Comparison of ENCODE assay signal across 8 cellular contexts in genomic region chr9:97982191-97982718, GRCh38. TPM values are rescaled to one million over a fixed set of nuclear protein-coding genes. Genes with fewer than 3 reads are reported as not detected.
A peak's percentile ranks its signal among the peaks of the same experiment; 100 is the strongest.
DNase-seq lines count a peak whose midpoint lies in the region; ATAC-seq and TF ChIP-seq lines count a peak whose summit lies in the region.

No MANE protein-coding gene starts in this region.

- H3K27ac ChIP-seq in gastrocnemius medialis: peak overlapping the region; percentile 93 to 99 (median 96)

- in situ Hi-C loops in gastrocnemius medialis (cut with MboI; ENCODE audit: low sequenced_read_pairs in 4 of 4): loop anchor here in 3 of 4 donors (10.0 kb wide), 1 partner anchor 53 kb away; no protein-coding TSS in a partner anchor

- H3K9me3 ChIP-seq in gastrocnemius medialis: no peaks in the 10 kb centered on the region

- intact Hi-C loops in gastrocnemius medialis (cut with DNase I; ENCODE audit: low total_unique reads): loop anchor here (5.0 to 10.0 kb wide), 4 partner anchors 275 to 1833 kb away; partner anchors contain the start of genes ANKS6, NCBP1, TBC1D2 and TSTD2

- peaks cover 41 to 49% of the 10 kb centered on the region in 2 donors for H3K4me1 ChIP-seq in gastrocnemius medialis

- no peak for ATAC-seq in gastrocnemius medialis
- no peak for ATAC-seq in GM19328 (IDR thresholded peaks at IDR 0.05; ENCODE audit: unreplicated experiment)
- no peak for ATAC-seq in GM21786 (IDR thresholded peaks at IDR 0.05; ENCODE audit: unreplicated experiment)

- TF ChIP-seq CTCF in fibroblast of pulmonary artery (IDR thresholded peaks at IDR 0.05; ENCODE audit: low read length, missing control alignments) (no peak), gastrocnemius medialis (IDR thresholded peaks at IDR 0.05 in 4 of 5, conservative IDR thresholded peaks at IDR 0.05 in 1 of 5) (no peak)

- peaks cover 58% of the 10 kb centered on the region for H3K27me3 ChIP-seq in H7 (ENCODE audit: control insufficient read depth, insufficient read depth, low read length)
- no peaks in the 10 kb centered on the region for H3K27me3 ChIP-seq in gastrocnemius medialis

- no peak for TF ChIP-seq POLR2A in gastrocnemius medialis (IDR thresholded peaks at IDR 0.05)

- DNase-seq in H7: peak; percentile 90
- DNase-seq in SK-N-DZ (ENCODE audit: low spot score): peak; percentile 32
- DNase-seq in fibroblast of pulmonary artery (ENCODE audit: low read depth): no peak
- no peak for DNase-seq in gastrocnemius medialis
- no peak for DNase-seq in AG08395 (ENCODE audit: low spot score)
- no peak for DNase-seq in NCI-H1694 treated with DMSO at 0.1 percent for 48 hours (lab: John Stamatoyannopoulos, UW)

- H3K4me3 ChIP-seq in H7 (ENCODE audit: insufficient read depth, low read depth, low read length) (peak overlapping the region; percentile 88), fibroblast of pulmonary artery (replicated peaks; ENCODE audit: low read depth, low read length) (peak overlapping the region; percentile 85), gastrocnemius medialis (peak overlapping the region; percentile 84 to 99 (median 86))

- H3K36me3 ChIP-seq in H7 (replicated peaks; ENCODE audit: control insufficient read depth, insufficient read depth, low read length): no peaks in the 10 kb centered on the region
- no peaks in the 10 kb centered on the region for H3K36me3 ChIP-seq in gastrocnemius medialis

RNA-seq across cellular contexts. Expression of gene ANP32B, which starts 0.9 kb away (rescaled TPM):
- 6.7 and 10.6 TPM in 2 replicates for total RNA-seq in H7 (2014; rRNA removed; shearing (Covaris generic))
- 9.9 and 12.2 TPM in 2 replicates for polyA plus RNA-seq in SK-N-DZ (2014; cell fraction: cytosol; rRNA removed)
- 5.8 and 17.1 TPM in 2 replicates for polyA plus RNA-seq in SK-N-DZ (2014; cell fraction: nucleus; rRNA removed)
- total RNA-seq in gastrocnemius medialis: 10 to 100 TPM in 3 of 4 donors, 1 to 10 TPM in 1; 8.2 to 24.5 (median 17.8) TPM

RNA-seq across cellular contexts. Expression of gene HEMGN, which starts 44.3 kb away (rescaled TPM):
- not detected in 2 replicates for total RNA-seq in H7 (2014; rRNA removed; shearing (Covaris generic))
- not detected in 2 replicates for polyA plus RNA-seq in SK-N-DZ (2014; cell fraction: cytosol; rRNA removed)
- not detected in 2 replicates for polyA plus RNA-seq in SK-N-DZ (2014; cell fraction: nucleus; rRNA removed)
- under 1 TPM in 1 of 4 donors, not detected in 3; 0.16 TPM for total RNA-seq in gastrocnemius medialis

RNA-seq across cellular contexts. Expression of gene TRMO, which starts 60.0 kb away (rescaled TPM):
- 4.3 and 5.9 TPM in 2 replicates for total RNA-seq in H7 (2014; rRNA removed; shearing (Covaris generic))
- 9.6 and 10.0 TPM in 2 replicates for polyA plus RNA-seq in SK-N-DZ (2014; cell fraction: cytosol; rRNA removed)
- polyA plus RNA-seq in SK-N-DZ (2014; cell fraction: nucleus; rRNA removed): 11.6 and 13.8 TPM in 2 replicates
- total RNA-seq in gastrocnemius medialis: 10 to 100 TPM; 10.5 to 23.4 (median 15.7) TPM

Comparison
In these comparisons a context has a peak if more than half of its experiments do, and no peak if none do; other contexts are left out.
1. DNase-seq: peak in H7 (single experiment) and SK-N-DZ (single experiment); none in fibroblast of pulmonary artery (single experiment), gastrocnemius medialis (0 of 2), AG08395 (single experiment) and NCI-H1694 treated with DMSO at 0.1 percent for 48 hours (single experiment).
2. Peak in every context shown above with its lines, with median percentiles within 50 percentile points of each other: H3K4me3 ChIP-seq.